In the genomic region with DNA sequence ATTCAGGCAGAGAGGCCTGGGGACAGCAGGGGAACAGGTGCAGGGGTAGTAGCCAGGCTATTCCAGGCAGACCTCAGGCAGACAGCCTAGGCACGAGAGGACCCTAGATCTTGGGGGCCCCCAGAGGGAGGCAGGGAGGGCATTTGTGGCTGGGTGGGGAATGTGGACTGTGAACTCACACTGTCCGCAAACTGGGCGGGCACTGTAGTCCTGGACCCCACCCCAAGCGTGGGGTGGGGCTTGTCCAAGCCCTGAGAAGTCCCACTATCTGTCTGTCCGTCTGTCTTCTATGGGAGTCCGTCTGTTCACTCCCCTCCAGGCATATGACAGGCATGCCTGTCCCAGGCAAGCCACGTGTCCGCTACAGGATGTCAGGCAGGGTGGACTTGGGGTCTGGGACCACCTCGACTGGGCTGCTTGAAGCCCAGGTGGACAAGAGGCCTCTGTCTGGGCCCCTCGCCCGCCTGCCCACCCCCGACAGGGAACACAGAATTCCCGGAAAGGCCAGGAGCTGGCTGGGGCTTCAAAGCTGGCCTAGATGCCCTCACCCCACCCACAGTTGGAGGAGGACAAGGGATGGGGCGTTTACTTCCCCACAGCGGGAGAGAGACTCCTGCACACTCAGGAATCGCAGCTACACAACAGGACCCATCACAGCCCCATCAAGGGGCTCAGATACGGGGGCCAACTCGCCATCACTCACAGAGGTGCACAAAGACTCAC, we compare ENCODE assay signal across 9 cellular contexts. TPM values are rescaled to one million over a fixed set of nuclear protein-coding genes. Genes with fewer than 3 reads are reported as not detected.
DNase-seq lines count a peak whose midpoint lies in the region; ATAC-seq and TF ChIP-seq lines count a peak whose summit lies in the region.
"Had no signal": no experiment of that assay in that cellular context is flagged by ENCODE, and none has a peak within 500 bp of the region (broad histone marks: within the 10 kb centered on the region; RNA-seq: fewer than 3 reads in every experiment).

TSS of gene SLC38A5 (minus strand) at position 151 of the 723 bp plus-strand sequence. CDS start 2,336 bp downstream, outside the sequence.

- DNase-seq in activated CD4-positive, alpha-beta T cell treated with anti-CD3 and anti-CD28 coated beads for 36 hours = no peak
- no peak for DNase-seq in activated CD4-positive, alpha-beta T cell treated with anti-CD3 and anti-CD28 coated beads, Interleukin-2, amount 50 U/mL, for 4 hours
- DNase-seq in activated naive CD8-positive, alpha-beta T cell treated with anti-CD3 and anti-CD28 coated beads, Interleukin-2, amount 10 ng/mL, durations not matched to agents 7 days and 5 days = no peak
- DNase-seq in islet precursor cell = peak; percentile 43
- no peak for DNase-seq in thoracic aorta (ENCODE audit: low spot score)
- DNase-seq in NCI-H2029 (lab: John Stamatoyannopoulos, UW) = no peak
- DNase-seq in left cardiac atrium = no peak
- DNase-seq: NCI-H2081 had no signal

- peak within 1 kb of the TSS; percentile 89 for H3K4me3 Mint-ChIP-seq in activated CD4-positive, alpha-beta T cell treated with anti-CD3 and anti-CD28 coated beads for 36 hours
- H3K4me3 Mint-ChIP-seq in activated naive CD8-positive, alpha-beta T cell treated with anti-CD3 and anti-CD28 coated beads, Interleukin-2, amount 10 ng/mL, durations not matched to agents 7 days and 5 days = peak within 1 kb of the TSS; percentile 95

- POLR2A ChIA-PET in activated CD4-positive, alpha-beta T cell treated with anti-CD3 and anti-CD28 coated beads for 36 hours (lab: Charles Lee) = no interaction called here
- POLR2A ChIA-PET in activated naive CD8-positive, alpha-beta T cell treated with anti-CD3 and anti-CD28 coated beads, Interleukin-2, amount 10 ng/mL, durations not matched to agents 7 days and 5 days (lab: Charles Lee) = interaction anchor here (0.5 to 1.8 kb wide), 4 partner anchors 70 to 873 kb away, joined by 3 to 4 read pairs (median 3); partner anchors contain the start of genes PQBP1, TBC1D25 and TIMM17B

- H3K36me3 ChIP-seq in thoracic aorta = no peaks in the 10 kb centered on the region

- CTCF ChIA-PET in activated CD4-positive, alpha-beta T cell treated with anti-CD3 and anti-CD28 coated beads for 36 hours (lab: Charles Lee) = interaction anchor here (1.0 kb wide), 1 partner anchor 12 kb away, joined by 3 read pairs; no protein-coding TSS in a partner anchor

- H3K27ac Mint-ChIP-seq in activated CD4-positive, alpha-beta T cell treated with anti-CD3 and anti-CD28 coated beads for 36 hours = peak within 1 kb of the TSS; percentile 95
- H3K27ac Mint-ChIP-seq in activated naive CD8-positive, alpha-beta T cell treated with anti-CD3 and anti-CD28 coated beads, Interleukin-2, amount 10 ng/mL, durations not matched to agents 7 days and 5 days = peak within 1 kb of the TSS; percentile 96

- peaks cover 20% of the 10 kb centered on the region for H3K36me3 Mint-ChIP-seq in activated CD4-positive, alpha-beta T cell treated with anti-CD3 and anti-CD28 coated beads for 36 hours (ENCODE audit: low read depth)
- peaks cover 15% of the 10 kb centered on the region for H3K36me3 Mint-ChIP-seq in activated naive CD8-positive, alpha-beta T cell treated with anti-CD3 and anti-CD28 coated beads, Interleukin-2, amount 10 ng/mL, durations not matched to agents 7 days and 5 days

- H3K9me3 Mint-ChIP-seq in activated CD4-positive, alpha-beta T cell treated with anti-CD3 and anti-CD28 coated beads for 36 hours (ENCODE audit: low read depth) = no peaks in the 10 kb centered on the region
- no peaks in the 10 kb centered on the region for H3K9me3 Mint-ChIP-seq in activated naive CD8-positive, alpha-beta T cell treated with anti-CD3 and anti-CD28 coated beads, Interleukin-2, amount 10 ng/mL, durations not matched to agents 7 days and 5 days

- no peak for ATAC-seq in activated CD4-positive, alpha-beta T cell treated with anti-CD3 and anti-CD28 coated beads for 36 hours
- no peak for ATAC-seq in activated naive CD8-positive, alpha-beta T cell treated with anti-CD3 and anti-CD28 coated beads, Interleukin-2, amount 10 ng/mL, durations not matched to agents 7 days and 5 days (ENCODE audit: low read depth)
- ATAC-seq in thoracic aorta (ENCODE audit: insufficient number of reproducible peaks, low FRiP score, low read depth) (no peak), GM21381 (IDR thresholded peaks at IDR 0.05; ENCODE audit: unreplicated experiment) (no peak), left cardiac atrium (no peak)

- H3K4me3 ChIP-seq in thoracic aorta = peak within 1 kb of the TSS; percentile 67

- intact Hi-C loops in activated CD4-positive, alpha-beta T cell treated with anti-CD3 and anti-CD28 coated beads for 36 hours (cut with DNase I, micrococcal nuclease) = loop anchor here in 1 of 2 experiments (10.0 kb wide), 1 partner anchor 105 kb away; the partner anchor contains the start of gene RBM3
- intact Hi-C loops in left cardiac atrium (cut with DNase I) = no loop called here

- TF ChIP-seq CTCF in thoracic aorta (IDR thresholded peaks at IDR 0.05) = no peak

- H3K27me3 Mint-ChIP-seq in activated CD4-positive, alpha-beta T cell treated with anti-CD3 and anti-CD28 coated beads for 36 hours = no peaks in the 10 kb centered on the region
- H3K27me3 Mint-ChIP-seq in activated naive CD8-positive, alpha-beta T cell treated with anti-CD3 and anti-CD28 coated beads, Interleukin-2, amount 10 ng/mL, durations not matched to agents 7 days and 5 days = no peaks in the 10 kb centered on the region

- no peaks in the 10 kb centered on the region for H3K4me1 ChIP-seq in thoracic aorta (ENCODE audit: control insufficient read depth in 1 of 2, low read depth in 2 of 2)

- peaks cover 31% of the 10 kb centered on the region for H3K4me1 Mint-ChIP-seq in activated CD4-positive, alpha-beta T cell treated with anti-CD3 and anti-CD28 coated beads for 36 hours
- H3K4me1 Mint-ChIP-seq in activated naive CD8-positive, alpha-beta T cell treated with anti-CD3 and anti-CD28 coated beads, Interleukin-2, amount 10 ng/mL, durations not matched to agents 7 days and 5 days = peaks cover 23% of the 10 kb centered on the region

- no peaks in the 10 kb centered on the region for H3K9me3 ChIP-seq in thoracic aorta

- H3K27ac ChIP-seq in thoracic aorta = no peak within 1 kb of the TSS

- H3K27me3 ChIP-seq in thoracic aorta (replicated peaks; ENCODE audit: insufficient read depth) = no peaks in the 10 kb centered on the region

RNA-seq across cellular contexts. Expression of gene SLC38A5, which starts in this region (rescaled TPM):
- 10 to 100 TPM; 83.5 to 98.1 TPM for total RNA-seq in activated CD4-positive, alpha-beta T cell treated with anti-CD3 and anti-CD28 coated beads for 36 hours
- 10 to 100 TPM; 58.8 to 62.6 TPM for total RNA-seq in activated naive CD8-positive, alpha-beta T cell treated with anti-CD3 and anti-CD28 coated beads, Interleukin-2, amount 10 ng/mL, durations not matched to agents 7 days and 5 days
- 1 to 10 TPM; 3.4 to 4.9 TPM for total RNA-seq in thoracic aorta
- 1 to 10 TPM; 1.2 to 5.0 TPM for total RNA-seq in left cardiac atrium

Comparison
In these comparisons a context has a peak if more than half of its experiments do, and no peak if none do; other contexts are left out.
1. RNA of gene SLC38A5 (total RNA-seq): 83.5 to 98.1 TPM in activated CD4-positive, alpha-beta T cell treated with anti-CD3 and anti-CD28 coated beads for 36 hours and 58.8 to 62.6 TPM in activated naive CD8-positive, alpha-beta T cell treated with anti-CD3 and anti-CD28 coated beads, Interleukin-2, amount 10 ng/mL, durations not matched to agents 7 days and 5 days; 1.2 to 5.0 TPM in left cardiac atrium and 3.4 to 4.9 TPM in thoracic aorta; every median in the first group is over 4 times any median in the second.